16 cellular contexts compared by ENCODE assay signal in the genomic region with DNA sequence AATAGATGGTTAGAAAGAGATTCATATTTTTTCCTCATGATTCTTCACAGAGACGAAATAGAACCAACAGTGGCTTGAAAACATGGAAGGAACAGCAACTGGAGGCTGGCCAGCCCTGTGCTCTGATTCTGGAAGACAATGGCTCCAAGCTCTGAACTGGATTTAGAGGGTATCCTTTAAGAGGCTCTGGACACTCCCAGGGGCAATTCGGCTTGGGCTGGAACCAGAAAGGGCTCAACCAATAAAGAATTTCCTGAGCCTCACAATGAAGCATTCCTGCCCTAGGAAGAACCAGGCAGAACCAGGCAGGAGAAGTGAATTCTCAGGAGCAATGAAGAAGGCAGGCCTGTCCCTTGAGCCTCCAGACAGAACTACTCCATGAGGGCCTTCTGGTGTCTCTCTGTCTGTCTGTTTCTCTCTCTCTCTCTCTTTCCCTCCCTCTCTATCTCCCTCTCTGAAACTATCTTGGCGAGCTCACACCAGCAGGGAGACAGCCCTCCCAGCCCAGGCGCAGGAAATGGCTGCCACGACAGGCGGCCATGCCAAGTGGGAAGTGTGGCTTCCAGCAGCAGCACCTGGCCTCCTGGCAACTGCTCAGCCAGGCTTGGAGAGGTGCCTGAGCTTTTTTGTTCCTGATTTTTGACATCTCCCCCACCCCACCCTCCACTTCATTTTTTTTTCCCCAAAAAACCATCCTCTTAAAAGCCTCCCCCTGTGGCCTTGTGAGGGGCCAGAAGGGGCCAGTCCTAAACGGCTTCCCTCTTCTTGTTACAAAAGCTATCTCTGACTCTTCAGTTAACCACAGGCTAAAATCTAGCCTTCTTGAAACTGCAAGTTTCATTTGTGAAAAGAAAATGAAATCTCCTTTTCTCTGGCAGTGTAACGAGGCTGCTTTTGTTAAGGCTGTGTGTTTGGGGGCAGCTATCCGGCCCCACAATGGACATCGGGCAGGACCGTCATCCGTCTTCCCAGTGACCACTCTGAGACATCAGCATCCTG.
DNase-seq lines count a peak whose midpoint lies in the region; ATAC-seq, FAIRE-seq and TF ChIP-seq lines count a peak whose summit lies in the region.
"Had no signal": no experiment of that assay in that cellular context is flagged by ENCODE, and none has a peak within 500 bp of the region (broad histone marks: within the 10 kb centered on the region; RNA-seq: fewer than 3 reads in every experiment).

No MANE protein-coding gene starts in this region.

- no peak overlapping the region for H2BK5ac ChIP-seq in H1 (ENCODE audit: low read depth, low read length)

- TF ChIP-seq EP300 in H1 (IDR thresholded peaks at IDR 0.05; ENCODE audit: borderline replicate concordance in 1 of 2, low read depth in 2 of 2, low read length in 2 of 2): no peak

- H3K27me3 ChIP-seq in H1 (replicated peaks in 1 of 4; ENCODE audit: control insufficient read depth in 3 of 4, extremely low read depth in 1 of 4, insufficient read depth in 3 of 4, low read length in 3 of 4): no peaks in the 10 kb centered on the region
- H3K27me3 ChIP-seq: pancreas had no signal

- TF ChIP-seq CTCF in H1 (IDR thresholded peaks at IDR 0.05; ENCODE audit: control extremely low read depth in 1 of 3, insufficient read depth in 1 of 3, low read depth in 1 of 3, low read length in 3 of 3) (no peak), mucosa of descending colon (IDR thresholded peaks at IDR 0.05) (no peak)

- no peak overlapping the region for H3K27ac ChIP-seq in H1 (ENCODE audit: low read depth, low read length)
- H3K27ac ChIP-seq: 22Rv1, pancreas, WERI-Rb-1 had no signal

- no peak overlapping the region for H3K56ac ChIP-seq in H1 (replicated peaks; ENCODE audit: insufficient read length, low read depth, low read length)

- no peak overlapping the region for H2BK20ac ChIP-seq in H1 (ENCODE audit: low read length)

- no peak overlapping the region for H2AK5ac ChIP-seq in H1 (ENCODE audit: low read depth, low read length)

- no peaks in the 10 kb centered on the region for H3K79me2 ChIP-seq in H1 (ENCODE audit: control insufficient read depth in 1 of 2, insufficient read depth in 2 of 2, low read length in 2 of 2)

- no peaks in the 10 kb centered on the region for H3K4me1 ChIP-seq in H1 (replicated peaks in 1 of 4; ENCODE audit: control insufficient read depth in 3 of 4, insufficient read depth in 4 of 4, low read length in 3 of 4)
- no peaks in the 10 kb centered on the region for H3K4me1 ChIP-seq in mucosa of descending colon (ENCODE audit: low read depth)
- H3K4me1 ChIP-seq: pancreas had no signal

- no peaks in the 10 kb centered on the region for H3K79me1 ChIP-seq in H1 (ENCODE audit: low read depth, low read length)

- no peak overlapping the region for H3K4me3 ChIP-seq in H1 (ENCODE audit: extremely low read depth in 1 of 4, insufficient read depth in 2 of 4, low read depth in 3 of 4, low read length in 4 of 4)
- no peak overlapping the region for H3K4me3 ChIP-seq in mucosa of descending colon
- H3K4me3 ChIP-seq: pancreas had no signal

- no peak overlapping the region for H3K4ac ChIP-seq in H1 (replicated peaks; ENCODE audit: insufficient read length, low read depth, low read length)

- no peak overlapping the region for H4K8ac ChIP-seq in H1 (ENCODE audit: extremely low read depth, insufficient read depth, low read length)

- DNase-seq in DMS 273 (lab: John Stamatoyannopoulos, UW; ENCODE audit: unreplicated experiment) (peak; percentile 10), DMS 273 treated with DMSO at 0.1 percent for 48 hours (lab: John Stamatoyannopoulos, UW) (no peak), H1 (ENCODE audit: low read depth in 1 of 2, low spot score in 2 of 2) (no peak), islet precursor cell (no peak), mucosa of descending colon (no peak)
- DNase-seq: CD8-positive, alpha-beta T cell; IMR-90; NCI-H1930; pancreas; stimulated activated CD4-positive, alpha-beta T cell treated with anti-CD3 and anti-CD28 coated beads, Interleukin-15, amount 100 ng/mL, for 24 hours; WERI-Rb-1 had no signal

- no peak overlapping the region for H3K9ac ChIP-seq in H1 (replicated peaks in 1 of 4; ENCODE audit: extremely low read depth in 1 of 4, low read depth in 3 of 4, low read length in 3 of 4)

- no peak overlapping the region for H2BK15ac ChIP-seq in H1 (ENCODE audit: low read length)

- ATAC-seq in GM21529 (IDR thresholded peaks at IDR 0.05; ENCODE audit: unreplicated experiment) (peak; percentile 69), HG03196 (IDR thresholded peaks at IDR 0.05; ENCODE audit: unreplicated experiment) (peak; percentile 54), mucosa of descending colon (no peak)
- no peak for ATAC-seq in activated CD4-positive, CD25-positive, alpha-beta regulatory T cell treated with anti-CD3 and anti-CD28 coated beads, Interleukin-2, amount 50 U/mL, for 24 hours
- ATAC-seq: CD8-positive, alpha-beta T cell; pancreas; SK-N-SH treated with all-trans-retinoic acid at 6 μM for 48 hours had no signal

- TF ChIP-seq RAD21 in H1 (IDR thresholded peaks at IDR 0.05 in 1 of 2, conservative IDR thresholded peaks at IDR 0.05 in 1 of 2; ENCODE audit: low read depth in 2 of 2, low read length in 2 of 2): no peak

- no peak overlapping the region for H2AFZ ChIP-seq in H1 (ENCODE audit: low read length)

- TF ChIP-seq POLR2A in H1 (IDR thresholded peaks at IDR 0.05; ENCODE audit: control extremely low read depth in 1 of 2, low read depth in 2 of 2, low read length in 2 of 2): no peak

- H4K5ac ChIP-seq in H1 (ENCODE audit: insufficient read length, low read depth, low read length): no peak overlapping the region

- H3K9me3 ChIP-seq in H1 (ENCODE audit: insufficient read depth in 2 of 2, low read depth in 1 of 2, low read length in 1 of 2): no peaks in the 10 kb centered on the region
- no peaks in the 10 kb centered on the region for H3K9me3 ChIP-seq in mucosa of descending colon
- H3K9me3 ChIP-seq: pancreas had no signal

- no peak overlapping the region for H3K23ac ChIP-seq in H1 (ENCODE audit: insufficient read length)

- POLR2A ChIA-PET in H1 (lab: Charles Lee; ENCODE audit: partially characterized antibody): no interaction called here

- 90% methylated on average over 12 of the region's 12 CpGs; no CpG with 5 or more reads in 1 of the 2 experiments for WGBS in H1 (ENCODE audit: extremely low coverage in 1 of 2, insufficient coverage in 1 of 2, insufficient read length in 1 of 2, insufficient replicate concordance in 2 of 2, low coverage in 1 of 2, low lambda C conversion rate in 2 of 2, missing lambda C conversion rate in 1 of 2), 2 experiments

- H4K20me1 ChIP-seq in H1 (replicated peaks in 1 of 2; ENCODE audit: control insufficient read depth in 1 of 2, insufficient read depth in 2 of 2, low read length in 2 of 2): no peaks in the 10 kb centered on the region

- H3K36me3 ChIP-seq in H1 (ENCODE audit: control insufficient read depth in 2 of 4, insufficient read depth in 4 of 4, low read length in 3 of 4) (no peaks in the 10 kb centered on the region), mucosa of descending colon (ENCODE audit: low read depth) (no peaks in the 10 kb centered on the region)
- H3K36me3 ChIP-seq: pancreas, WERI-Rb-1 had no signal

- H3K23me2 ChIP-seq in H1 (ENCODE audit: low read depth, low read length): peaks cover 2% of the 10 kb centered on the region; the same call in 1 of the 2 replicates

- no peak for FAIRE-seq in H1 (lab: Jason Lieb, UNC)
- FAIRE-seq: pancreas had no signal

- intact Hi-C loops in mucosa of descending colon (cut with DNase I, micrococcal nuclease): no loop called here

- no peak overlapping the region for H3K4me2 ChIP-seq in H1 (ENCODE audit: insufficient read depth in 1 of 2, low read depth in 2 of 2, low read length in 2 of 2)

- H3K18ac ChIP-seq in H1 (ENCODE audit: extremely low read depth, low read length): no peak overlapping the region

- H2BK120ac ChIP-seq in H1 (replicated peaks; ENCODE audit: low read depth, low read length): no peak overlapping the region

- H3K14ac ChIP-seq in H1 (ENCODE audit: insufficient read length): no peak overlapping the region

- no peak overlapping the region for H4K91ac ChIP-seq in H1 (replicated peaks; ENCODE audit: insufficient read length, low read length)

- CTCF ChIA-PET in H1 (lab: Charles Lee; ENCODE audit: partially characterized antibody): interaction anchor here (0.6 to 2.9 kb wide), 8 partner anchors 7 to 1078 kb away, joined by 3 to 21 read pairs (median 3); no protein-coding TSS in a partner anchor

- no peak overlapping the region for H2BK12ac ChIP-seq in H1 (ENCODE audit: low read depth, low read length)

TF ChIP-seq in H1, 55 proteins besides CTCF, POLR2A, EP300 and RAD21:
- TF ChIP-seq SP4 (IDR thresholded peaks at IDR 0.05; ENCODE audit: low read length) (no peak), MAFK (IDR thresholded peaks at IDR 0.05; ENCODE audit: low read depth, low read length) (no peak), KDM4A (IDR thresholded peaks at IDR 0.05; ENCODE audit: low read depth, low read length, severe bottlenecking) (no peak), RBBP5 (IDR thresholded peaks at IDR 0.05; ENCODE audit: borderline replicate concordance, low read depth, low read length) (no peak), HDAC2 (IDR thresholded peaks at IDR 0.05; ENCODE audit: borderline replicate concordance in 1 of 2, low read depth in 2 of 2, low read length in 2 of 2) (no peak), YY1 (IDR thresholded peaks at IDR 0.05; ENCODE audit: low read depth, low read length) (peak; percentile 20; the same call in 1 of the 2 replicates)
TF ChIP-seq in H1: peak in this region for 1.

Comparison
In these comparisons a context has a peak if more than half of its experiments do, and no peak if none do; other contexts are left out.
1. ATAC-seq: peak in GM21529 (single experiment) and HG03196 (single experiment); none in activated CD4-positive, CD25-positive, alpha-beta regulatory T cell treated with anti-CD3 and anti-CD28 coated beads, Interleukin-2, amount 50 U/mL, for 24 hours (0 of 2) and mucosa of descending colon (single experiment).